17 cellular contexts compared by ENCODE assay signal in the genomic region with DNA sequence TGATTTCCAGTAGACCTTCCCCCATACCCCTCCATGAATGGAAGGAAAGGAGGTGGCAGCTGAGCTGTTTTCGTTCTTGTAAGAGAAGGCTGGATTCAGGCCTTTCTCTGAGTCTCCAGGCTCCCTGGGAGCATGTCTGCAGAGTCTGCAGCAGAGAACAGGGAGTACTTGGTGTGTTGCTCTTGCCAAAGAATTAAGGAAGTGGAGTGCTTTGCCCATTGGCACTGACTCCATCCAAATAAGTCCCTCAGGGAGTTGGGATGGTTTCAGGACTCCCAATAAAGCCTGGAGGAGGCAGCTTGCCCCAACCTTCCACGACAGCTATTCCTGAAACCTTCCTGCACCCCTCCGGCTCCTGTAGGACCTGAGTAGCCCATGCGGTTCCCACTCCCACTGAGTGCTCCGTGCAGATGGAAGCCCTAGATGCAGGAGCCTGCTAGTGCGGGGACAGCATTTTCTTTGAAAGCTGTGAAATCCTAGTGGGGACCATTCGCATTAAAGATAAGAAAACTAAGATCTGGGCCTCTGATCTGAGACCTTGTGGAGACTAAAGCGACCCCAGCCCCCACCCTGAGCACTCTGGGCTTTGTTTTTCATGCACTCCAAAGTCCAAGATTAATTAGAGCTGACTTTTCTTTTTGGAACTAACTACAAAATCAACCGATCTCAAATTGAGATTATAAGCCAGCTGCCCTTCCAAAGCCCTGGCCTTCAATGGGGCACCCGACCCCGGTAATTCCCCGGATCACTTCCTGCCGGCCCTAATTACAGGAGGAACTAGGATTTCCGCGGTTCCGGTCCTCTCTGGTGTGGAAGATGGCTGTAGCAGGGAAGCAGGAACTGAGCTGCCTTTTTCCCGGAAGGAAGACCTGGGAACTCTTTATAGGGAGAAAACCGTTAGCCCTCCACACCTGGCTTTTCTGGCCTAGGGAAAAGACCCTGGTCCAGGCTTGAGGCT.
DNase-seq lines count a peak whose midpoint lies in the region; ATAC-seq and TF ChIP-seq lines count a peak whose summit lies in the region.
"Had no signal": no experiment of that assay in that cellular context is flagged by ENCODE, and none has a peak within 500 bp of the region (broad histone marks: within the 10 kb centered on the region; RNA-seq: fewer than 3 reads in every experiment).

No MANE protein-coding gene starts in this region.

- H3K27ac ChIP-seq in HEK293 (ENCODE audit: extremely low read depth, low read depth, low read length), result no peak overlapping the region
- no peak overlapping the region for H3K27ac ChIP-seq in endodermal cell (ENCODE audit: low read depth, low read length)
- H3K27ac ChIP-seq in stomach smooth muscle (ENCODE audit: low read length), result peak overlapping the region; percentile 66

- H3K4me3 ChIP-seq in HEK293 (ENCODE audit: low read depth, low read length) (no peak overlapping the region), endodermal cell (ENCODE audit: low read length) (no peak overlapping the region), stomach smooth muscle (ENCODE audit: low read length in 2 of 2) (no peak overlapping the region)

- CTCF ChIA-PET in HEK293 (lab: Yijun Ruan, JAX), result interaction anchor here (0.6 to 4.7 kb wide), 12 partner anchors 10 to 1500 kb away, joined by 3 to 59 read pairs (median 6); no protein-coding TSS in a partner anchor

- H3K9me3 ChIP-seq in HEK293 (ENCODE audit: control insufficient read depth, insufficient read depth, low read depth, low read length) (no peaks in the 10 kb centered on the region), endodermal cell (ENCODE audit: control insufficient read depth, low read length) (no peaks in the 10 kb centered on the region), stomach smooth muscle (ENCODE audit: control insufficient read depth in 2 of 2, low read length in 2 of 2) (no peaks in the 10 kb centered on the region)

- no peak for ATAC-seq in HG03097 (IDR thresholded peaks at IDR 0.05; ENCODE audit: low FRiP score, unreplicated experiment)
- ATAC-seq: HCT116, left lobe of liver had no signal

- H3K27me3 Mint-ChIP-seq in endodermal cell (ENCODE audit: insufficient read depth) (peaks cover 6% of the 10 kb centered on the region), HFFc6 (ENCODE audit: insufficient read depth) (no peaks in the 10 kb centered on the region; the same call in 1 of the 2 replicates)

- WGBS in endodermal cell (ENCODE audit: insufficient coverage in 1 of 2, insufficient read length in 1 of 2), 2 experiments, result 88 to 89% methylated on average over 16 to 18 of the region's 18 CpGs

- no peaks in the 10 kb centered on the region for H3K27me3 ChIP-seq in endodermal cell (ENCODE audit: control insufficient read depth, insufficient read depth, low read length, poor library complexity, severe bottlenecking)
- H3K27me3 ChIP-seq in stomach smooth muscle (ENCODE audit: control insufficient read depth in 1 of 2, insufficient read depth in 2 of 2, low read length in 2 of 2), result no peaks in the 10 kb centered on the region

- H3K4me3 Mint-ChIP-seq in endodermal cell, result no peak overlapping the region
- H3K4me3 Mint-ChIP-seq in HFFc6, result no peak overlapping the region
- H3K4me3 Mint-ChIP-seq: activated naive CD4-positive, alpha-beta T cell treated with anti-CD3 and anti-CD28 coated beads, Interleukin-2, amount 10 ng/mL, durations not matched to agents 7 days and 5 days; B cell had no signal

- peaks cover 2% of the 10 kb centered on the region; the same call in 1 of the 2 replicates for H3K4me1 ChIP-seq in HEK293 (ENCODE audit: control insufficient read depth, insufficient read depth, low read length)
- peaks cover 7% of the 10 kb centered on the region for H3K4me1 ChIP-seq in endodermal cell (ENCODE audit: control insufficient read depth, insufficient read depth, low read length)
- peaks cover 28% of the 10 kb centered on the region for H3K4me1 ChIP-seq in stomach smooth muscle (ENCODE audit: control insufficient read depth, insufficient read depth, low read length)

- POLR2A ChIA-PET in HEK293 (lab: Yijun Ruan, JAX), result interaction anchor here (1.1 kb wide), 1 partner anchor 18 kb away, joined by 3 read pairs; no protein-coding TSS in a partner anchor

- DNase-seq in endodermal cell (no peak), left kidney (ENCODE audit: low read depth, low spot score) (peak; percentile 43), HFFc6 (no peak)
- DNase-seq in stimulated activated CD4-positive, alpha-beta T cell treated with anti-CD3 and anti-CD28 coated beads, Interleukin-4, amount 100 ng/mL, for 1 hour, result no peak
- no peak for DNase-seq in activated naive CD4-positive, alpha-beta T cell treated with Interleukin-2 at 50 U/mL for 16 hours
- DNase-seq: activated naive CD4-positive, alpha-beta T cell treated with anti-CD3 and anti-CD28 coated beads, Interleukin-2, amount 10 ng/mL, durations not matched to agents 7 days and 5 days; EL; NCI-H187; NCI-H774; stimulated activated CD4-positive, alpha-beta T cell treated with anti-CD3 and anti-CD28 coated beads, Interleukin-15, amount 100 ng/mL, for 24 hours; T1000 had no signal

- H3K27ac Mint-ChIP-seq in endodermal cell (peak overlapping the region; percentile 48), HFFc6 (no peak overlapping the region)
- H3K27ac Mint-ChIP-seq: activated naive CD4-positive, alpha-beta T cell treated with anti-CD3 and anti-CD28 coated beads, Interleukin-2, amount 10 ng/mL, durations not matched to agents 7 days and 5 days; B cell had no signal

- H3K9ac ChIP-seq in endodermal cell (ENCODE audit: extremely low read depth, low read length, poor library complexity, severe bottlenecking) (no peak overlapping the region), stomach smooth muscle (ENCODE audit: low read length in 2 of 2) (peak overlapping the region; percentile 7 to 42)

- no peak for TF ChIP-seq CTCF in HEK293 (tag by site-specific recombination; IDR thresholded peaks at IDR 0.05)
- TF ChIP-seq CTCF in endodermal cell (conservative IDR thresholded peaks at IDR 0.05), result no peak
- TF ChIP-seq CTCF in HFFc6 (IDR thresholded peaks at IDR 0.05), result no peak

- no peaks in the 10 kb centered on the region for H3K36me3 ChIP-seq in HEK293 (ENCODE audit: control insufficient read depth in 2 of 2, insufficient read depth in 1 of 2, low read length in 2 of 2)
- no peaks in the 10 kb centered on the region for H3K36me3 ChIP-seq in endodermal cell (ENCODE audit: control insufficient read depth, insufficient read depth, low read length)
- no peaks in the 10 kb centered on the region for H3K36me3 ChIP-seq in stomach smooth muscle (ENCODE audit: control insufficient read depth in 2 of 2, insufficient read depth in 2 of 2, low read length in 2 of 2)

- peaks cover 20% of the 10 kb centered on the region for H3K4me1 Mint-ChIP-seq in endodermal cell
- H3K4me1 Mint-ChIP-seq in HFFc6 (ENCODE audit: low read depth), result peaks cover 7% of the 10 kb centered on the region; the same call in 1 of the 2 replicates
- H3K4me1 Mint-ChIP-seq: activated naive CD4-positive, alpha-beta T cell treated with anti-CD3 and anti-CD28 coated beads, Interleukin-2, amount 10 ng/mL, durations not matched to agents 7 days and 5 days; B cell had no signal

- no peaks in the 10 kb centered on the region for H3K36me3 Mint-ChIP-seq in endodermal cell (ENCODE audit: low read depth)
- H3K36me3 Mint-ChIP-seq in HFFc6 (ENCODE audit: low read depth), result peaks cover 12% of the 10 kb centered on the region
- H3K36me3 Mint-ChIP-seq: activated naive CD4-positive, alpha-beta T cell treated with anti-CD3 and anti-CD28 coated beads, Interleukin-2, amount 10 ng/mL, durations not matched to agents 7 days and 5 days had no signal

- H3K9me3 Mint-ChIP-seq in endodermal cell, result no peaks in the 10 kb centered on the region
- no peaks in the 10 kb centered on the region for H3K9me3 Mint-ChIP-seq in HFFc6
- H3K9me3 Mint-ChIP-seq: activated naive CD4-positive, alpha-beta T cell treated with anti-CD3 and anti-CD28 coated beads, Interleukin-2, amount 10 ng/mL, durations not matched to agents 7 days and 5 days had no signal

TF ChIP-seq in HEK293, 187 proteins besides CTCF, POLR2A, EP300 and RAD21:
- no peak for TF ChIP-seq ZNF157 (tag by site-specific recombination; IDR thresholded peaks at IDR 0.05)
- peak; percentile 88 for TF ChIP-seq ZNF341 (tag by site-specific recombination; IDR thresholded peaks at IDR 0.05; ENCODE audit: low read depth)
